ENCODE assay signal across 1 cellular context in the genomic region with DNA sequence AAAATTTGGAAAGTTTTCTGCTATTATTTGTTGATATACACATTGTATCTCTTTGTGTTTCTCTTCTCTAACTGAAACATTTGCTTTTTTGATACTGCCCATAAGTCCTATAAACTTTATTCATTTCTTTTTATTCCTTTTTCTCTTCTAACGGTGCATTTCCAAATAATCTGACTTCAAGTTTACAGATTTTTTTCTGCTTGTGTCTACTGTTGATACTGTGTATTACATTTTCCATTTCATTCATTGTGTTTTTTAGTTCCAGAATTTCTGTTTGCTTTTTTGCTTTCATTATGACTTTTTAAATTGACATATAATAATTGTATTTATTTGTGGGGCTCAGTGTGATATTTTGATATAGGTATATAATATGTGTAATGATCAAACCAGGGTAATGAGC.
A peak's percentile ranks its signal among the peaks of the same experiment; 100 is the strongest.
TF ChIP-seq lines count a peak whose summit lies in the region.

No MANE protein-coding gene starts in this region.

TF ChIP-seq in HepG2, 621 proteins besides CTCF, POLR2A, EP300 and RAD21:
- TF ChIP-seq, protein P1, sequence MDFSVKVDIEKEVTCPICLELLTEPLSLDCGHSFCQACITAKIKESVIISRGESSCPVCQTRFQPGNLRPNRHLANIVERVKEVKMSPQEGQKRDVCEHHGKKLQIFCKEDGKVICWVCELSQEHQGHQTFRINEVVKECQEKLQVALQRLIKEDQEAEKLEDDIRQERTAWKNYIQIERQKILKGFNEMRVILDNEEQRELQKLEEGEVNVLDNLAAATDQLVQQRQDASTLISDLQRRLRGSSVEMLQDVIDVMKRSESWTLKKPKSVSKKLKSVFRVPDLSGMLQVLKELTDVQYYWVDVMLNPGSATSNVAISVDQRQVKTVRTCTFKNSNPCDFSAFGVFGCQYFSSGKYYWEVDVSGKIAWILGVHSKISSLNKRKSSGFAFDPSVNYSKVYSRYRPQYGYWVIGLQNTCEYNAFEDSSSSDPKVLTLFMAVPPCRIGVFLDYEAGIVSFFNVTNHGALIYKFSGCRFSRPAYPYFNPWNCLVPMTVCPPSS (IDR thresholded peaks at IDR 0.05) = no peak
- peak; percentile 66; the same call in 1 of the 2 replicates for TF ChIP-seq ZNF160 (CRISPR knock-in tag; IDR thresholded peaks at IDR 0.05)
